ENCODE assay signal across 18 cellular contexts in genomic region chr5:137617806-137618205, GRCh38.
DNase-seq lines count a peak whose midpoint lies in the region; ATAC-seq, FAIRE-seq and TF ChIP-seq lines count a peak whose summit lies in the region.
"Had no signal": no experiment of that assay in that cellular context is flagged by ENCODE, and none has a peak within 500 bp of the region (broad histone marks: within the 10 kb centered on the region; RNA-seq: fewer than 3 reads in every experiment).

No MANE protein-coding gene starts in this region.

- no peak for FAIRE-seq in H54 (lab: Jason Lieb, UNC)

- H3K36me3 ChIP-seq in smooth muscle cell (ENCODE audit: low read depth), result no peaks in the 10 kb centered on the region
- H3K36me3 ChIP-seq: cardiac muscle cell had no signal

- H3K9ac ChIP-seq in smooth muscle cell (ENCODE audit: low read depth), result no peak overlapping the region

- H3K27me3 Mint-ChIP-seq in activated T-helper 2 cell treated with anti-CD3 and anti-CD28 coated beads, Interferon-gamma antibody, Interleukin-2, Interleukin-4, amounts not matched to agents 10 μg/mL and 5 μg/mL and 100 μg/mL, durations not matched to agents 14 hours and 24 hours and 36 hours (ENCODE audit: low read depth), result no peaks in the 10 kb centered on the region
- no peaks in the 10 kb centered on the region for H3K27me3 Mint-ChIP-seq in effector memory CD8-positive, alpha-beta T cell
- H3K27me3 Mint-ChIP-seq: activated CD4-positive, alpha-beta T cell treated with anti-CD3 and anti-CD28 coated beads, Interleukin-2, amount 10 ng/mL, durations not matched to agents 24 days and 14 days; progenitor cell of endocrine pancreas had no signal

- TF ChIP-seq POLR2A in H54 (IDR thresholded peaks at IDR 0.05; ENCODE audit: low read depth, low read length), result no peak

- TF ChIP-seq CTCF in fibroblast of mammary gland (conservative IDR thresholded peaks at IDR 0.05; ENCODE audit: control insufficient read depth, insufficient read depth, low read depth, low read length) (no peak), smooth muscle cell (IDR thresholded peaks at IDR 0.05; ENCODE audit: borderline replicate concordance, insufficient read depth, poor library complexity, severe bottlenecking) (no peak)

- in situ Hi-C loops in SK-MEL-5 (cut with HindIII; ENCODE audit: low pct_unique_long_range_greater_than_20kb, low sequenced_read_pairs), result no loop called here

- H3K9me3 Mint-ChIP-seq in activated T-helper 2 cell treated with anti-CD3 and anti-CD28 coated beads, Interferon-gamma antibody, Interleukin-2, Interleukin-4, amounts not matched to agents 10 μg/mL and 5 μg/mL and 100 μg/mL, durations not matched to agents 14 hours and 24 hours and 36 hours, result no peaks in the 10 kb centered on the region
- no peaks in the 10 kb centered on the region for H3K9me3 Mint-ChIP-seq in effector memory CD8-positive, alpha-beta T cell
- H3K9me3 Mint-ChIP-seq: activated CD4-positive, alpha-beta T cell treated with anti-CD3 and anti-CD28 coated beads, Interleukin-2, amount 10 ng/mL, durations not matched to agents 24 days and 14 days; activated naive CD4-positive, alpha-beta T cell treated with anti-CD3 and anti-CD28 coated beads for 36 hours; CD14-positive monocyte; endodermal cell; natural killer cell had no signal

- H4K20me1 ChIP-seq in smooth muscle cell (ENCODE audit: low read depth), result no peaks in the 10 kb centered on the region

- H3K27ac Mint-ChIP-seq in activated T-helper 2 cell treated with anti-CD3 and anti-CD28 coated beads, Interferon-gamma antibody, Interleukin-2, Interleukin-4, amounts not matched to agents 10 μg/mL and 5 μg/mL and 100 μg/mL, durations not matched to agents 14 hours and 24 hours and 36 hours, result no peak overlapping the region
- no peak overlapping the region for H3K27ac Mint-ChIP-seq in effector memory CD8-positive, alpha-beta T cell
- H3K27ac Mint-ChIP-seq: activated CD4-positive, alpha-beta T cell treated with anti-CD3 and anti-CD28 coated beads, Interleukin-2, amount 10 ng/mL, durations not matched to agents 24 days and 14 days; activated naive CD4-positive, alpha-beta T cell treated with anti-CD3 and anti-CD28 coated beads for 36 hours; CD14-positive monocyte; endodermal cell; natural killer cell; progenitor cell of endocrine pancreas had no signal

- H3K4me1 Mint-ChIP-seq in activated T-helper 2 cell treated with anti-CD3 and anti-CD28 coated beads, Interferon-gamma antibody, Interleukin-2, Interleukin-4, amounts not matched to agents 10 μg/mL and 5 μg/mL and 100 μg/mL, durations not matched to agents 14 hours and 24 hours and 36 hours (ENCODE audit: low read depth), result peaks cover 2% of the 10 kb centered on the region
- no peaks in the 10 kb centered on the region for H3K4me1 Mint-ChIP-seq in effector memory CD8-positive, alpha-beta T cell (ENCODE audit: low read depth in 2 of 2)
- H3K4me1 Mint-ChIP-seq: endodermal cell had no signal

- H3K79me2 ChIP-seq in smooth muscle cell (ENCODE audit: low read depth), result no peaks in the 10 kb centered on the region

- H2AFZ ChIP-seq in smooth muscle cell (ENCODE audit: low read depth), result no peak overlapping the region

- peak overlapping the region; percentile 14 for H3K27ac ChIP-seq in smooth muscle cell (ENCODE audit: low read depth)
- H3K27ac ChIP-seq: cardiac muscle cell had no signal

- peaks cover 3% of the 10 kb centered on the region for H3K4me1 ChIP-seq in smooth muscle cell (ENCODE audit: low read depth)

- no peaks in the 10 kb centered on the region for H3K27me3 ChIP-seq in smooth muscle cell (ENCODE audit: low read depth)
- H3K27me3 ChIP-seq: cardiac muscle cell, tibial nerve had no signal

- no peak for ATAC-seq in effector memory CD8-positive, alpha-beta T cell (replicated peaks)
- ATAC-seq: natural killer cell had no signal

- no peak overlapping the region for H3K4me3 Mint-ChIP-seq in activated T-helper 2 cell treated with anti-CD3 and anti-CD28 coated beads, Interferon-gamma antibody, Interleukin-2, Interleukin-4, amounts not matched to agents 10 μg/mL and 5 μg/mL and 100 μg/mL, durations not matched to agents 14 hours and 24 hours and 36 hours (ENCODE audit: low read depth)
- H3K4me3 Mint-ChIP-seq in effector memory CD8-positive, alpha-beta T cell, result no peak overlapping the region
- H3K4me3 Mint-ChIP-seq: activated CD4-positive, alpha-beta T cell treated with anti-CD3 and anti-CD28 coated beads, Interleukin-2, amount 10 ng/mL, durations not matched to agents 24 days and 14 days; activated naive CD4-positive, alpha-beta T cell treated with anti-CD3 and anti-CD28 coated beads for 36 hours; CD14-positive monocyte; endodermal cell; natural killer cell had no signal

- no peaks in the 10 kb centered on the region for H3F3A ChIP-seq in smooth muscle cell (ENCODE audit: low read depth)

- DNase-seq in H54 (ENCODE audit: insufficient read length, low spot score) (peak; percentile 42), SK-MEL-5 (ENCODE audit: low read depth, low spot score) (peak; percentile 49), fibroblast of mammary gland (ENCODE audit: low read depth) (peak; percentile 50), smooth muscle cell (lab: John Stamatoyannopoulos, UW; ENCODE audit: unreplicated experiment) (no peak), NCI-H1694 (lab: John Stamatoyannopoulos, UW) (no peak)
- no peak for DNase-seq in activated T-helper 2 cell treated with anti-CD3 and anti-CD28 coated beads, Interferon-gamma antibody, Interleukin-2, Interleukin-4, amounts not matched to agents 10 μg/mL and 5 μg/mL and 100 μg/mL, durations not matched to agents 14 hours and 24 hours and 36 hours (ENCODE audit: low spot score)
- no peak for DNase-seq in effector memory CD8-positive, alpha-beta T cell
- DNase-seq: activated CD4-positive, alpha-beta T cell treated with anti-CD3 and anti-CD28 coated beads, Interleukin-2, amount 10 ng/mL, durations not matched to agents 24 days and 14 days; activated naive CD4-positive, alpha-beta T cell treated with anti-CD3 and anti-CD28 coated beads for 36 hours; natural killer cell; NCI-H146; NCI-H446; stimulated activated naive CD4-positive, alpha-beta T cell had no signal

- intact Hi-C loops in activated T-helper 2 cell treated with anti-CD3 and anti-CD28 coated beads, Interferon-gamma antibody, Interleukin-2, Interleukin-4, amounts not matched to agents 10 μg/mL and 5 μg/mL and 100 μg/mL, durations not matched to agents 14 hours and 24 hours and 36 hours (cut with micrococcal nuclease), result no loop called here

- no peaks in the 10 kb centered on the region for H3K9me3 ChIP-seq in smooth muscle cell (replicated peaks; ENCODE audit: low read depth)
- H3K9me3 ChIP-seq: tibial nerve had no signal

- H3K4me3 ChIP-seq in fibroblast of mammary gland (ENCODE audit: control insufficient read depth, low read depth, low read length) (no peak overlapping the region), smooth muscle cell (no peak overlapping the region)
- H3K4me3 ChIP-seq: cardiac muscle cell, tibial nerve had no signal

- peak overlapping the region; percentile 59 for H3K4me2 ChIP-seq in smooth muscle cell

- no peaks in the 10 kb centered on the region for H3K36me3 Mint-ChIP-seq in activated T-helper 2 cell treated with anti-CD3 and anti-CD28 coated beads, Interferon-gamma antibody, Interleukin-2, Interleukin-4, amounts not matched to agents 10 μg/mL and 5 μg/mL and 100 μg/mL, durations not matched to agents 14 hours and 24 hours and 36 hours (ENCODE audit: low read depth)
- no peaks in the 10 kb centered on the region for H3K36me3 Mint-ChIP-seq in effector memory CD8-positive, alpha-beta T cell (ENCODE audit: insufficient read depth)
- H3K36me3 Mint-ChIP-seq: CD14-positive monocyte, natural killer cell had no signal

- WGBS in smooth muscle cell (ENCODE audit: low lambda C conversion rate), result 66% methylated on average over 3 of the region's 3 CpGs

Comparison
In these comparisons a context has a peak if more than half of its experiments do, and no peak if none do; other contexts are left out.
1. DNase-seq: peak in H54 (single experiment), SK-MEL-5 (single experiment) and fibroblast of mammary gland (single experiment); none in smooth muscle cell (single experiment), activated T-helper 2 cell treated with anti-CD3 and anti-CD28 coated beads, Interferon-gamma antibody, Interleukin-2, Interleukin-4, amounts not matched to agents 10 μg/mL and 5 μg/mL and 100 μg/mL, durations not matched to agents 14 hours and 24 hours and 36 hours (single experiment), effector memory CD8-positive, alpha-beta T cell (0 of 3) and NCI-H1694 (single experiment).